In the genomic region with DNA sequence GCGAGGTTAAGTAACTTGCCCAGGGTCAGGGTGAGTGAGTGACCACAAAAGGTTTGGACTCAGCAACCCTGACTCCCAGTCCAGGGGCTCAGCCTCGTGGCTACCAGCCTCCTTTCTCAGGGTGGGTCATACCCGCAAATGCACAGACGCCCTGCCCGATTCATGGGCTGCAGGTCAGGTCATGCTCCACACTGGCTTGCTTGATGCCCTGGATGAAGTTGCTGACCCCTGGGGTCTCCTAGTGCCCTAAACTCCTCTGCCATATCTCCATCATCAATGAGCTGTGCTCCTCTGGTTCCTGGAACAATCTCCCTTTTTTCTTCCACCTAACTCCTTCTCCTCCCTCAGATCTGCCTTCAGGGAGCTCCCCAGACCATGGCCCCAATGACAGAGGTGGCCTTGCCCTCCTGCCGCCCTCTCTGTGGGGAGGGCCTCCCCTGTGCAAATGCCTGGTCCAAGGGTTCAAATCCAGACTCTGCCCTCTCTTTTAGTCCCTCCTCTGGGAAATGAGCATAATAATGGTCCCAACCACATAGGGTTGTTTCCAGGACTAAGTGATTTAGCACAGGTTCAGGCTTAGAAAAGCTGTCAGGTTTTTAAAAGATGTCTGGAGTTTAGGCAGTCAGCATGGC, we compare ENCODE assay signal across 13 cellular contexts.
DNase-seq lines count a peak whose midpoint lies in the region; ATAC-seq and TF ChIP-seq lines count a peak whose summit lies in the region.
"Had no signal": no experiment of that assay in that cellular context is flagged by ENCODE, and none has a peak within 500 bp of the region (broad histone marks: within the 10 kb centered on the region; RNA-seq: fewer than 3 reads in every experiment).

No MANE protein-coding gene starts in this region.

- ATAC-seq in upper lobe of right lung, result no peak
- no peak for ATAC-seq in HG02678 (IDR thresholded peaks at IDR 0.05; ENCODE audit: unreplicated experiment)

- H3K9me3 Mint-ChIP-seq in activated naive CD4-positive, alpha-beta T cell treated with anti-CD3 and anti-CD28 coated beads, Interleukin-2, amount 50 U/mL, for 24 hours, result no peaks in the 10 kb centered on the region
- peaks cover 4% of the 10 kb centered on the region for H3K9me3 Mint-ChIP-seq in activated naive CD4-positive, alpha-beta T cell treated with anti-CD3 and anti-CD28 coated beads for 36 hours

- no peak overlapping the region for H3K4me3 Mint-ChIP-seq in activated naive CD4-positive, alpha-beta T cell treated with anti-CD3 and anti-CD28 coated beads, Interleukin-2, amount 50 U/mL, for 24 hours
- no peak overlapping the region for H3K4me3 Mint-ChIP-seq in activated naive CD4-positive, alpha-beta T cell treated with anti-CD3 and anti-CD28 coated beads for 36 hours

- no peaks in the 10 kb centered on the region for H3K36me3 Mint-ChIP-seq in activated naive CD4-positive, alpha-beta T cell treated with anti-CD3 and anti-CD28 coated beads, Interleukin-2, amount 50 U/mL, for 24 hours
- no peaks in the 10 kb centered on the region for H3K36me3 Mint-ChIP-seq in activated naive CD4-positive, alpha-beta T cell treated with anti-CD3 and anti-CD28 coated beads for 36 hours (ENCODE audit: low read depth)

- H3K36me3 ChIP-seq in NT2/D1 (ENCODE audit: insufficient read depth, insufficient read length, low read length) (no peaks in the 10 kb centered on the region), upper lobe of right lung (no peaks in the 10 kb centered on the region)
- H3K36me3 ChIP-seq: right lobe of liver, tibial nerve had no signal

- CTCF ChIA-PET in activated naive CD4-positive, alpha-beta T cell treated with anti-CD3 and anti-CD28 coated beads for 36 hours (lab: Charles Lee), result interaction anchor here (0.8 to 21.7 kb wide), 4 partner anchors 13 to 300 kb away, joined by 3 to 366 read pairs (median 4); no protein-coding TSS in a partner anchor

- no peak for TF ChIP-seq CTCF in upper lobe of right lung (IDR thresholded peaks at IDR 0.05)

- H3K27me3 Mint-ChIP-seq in activated naive CD4-positive, alpha-beta T cell treated with anti-CD3 and anti-CD28 coated beads, Interleukin-2, amount 50 U/mL, for 24 hours, result peaks cover 1% of the 10 kb centered on the region
- H3K27me3 Mint-ChIP-seq in activated naive CD4-positive, alpha-beta T cell treated with anti-CD3 and anti-CD28 coated beads for 36 hours (ENCODE audit: low read depth), result no peaks in the 10 kb centered on the region

- no peak for DNase-seq in activated naive CD4-positive, alpha-beta T cell treated with anti-CD3 and anti-CD28 coated beads for 36 hours
- DNase-seq in NT2/D1 (ENCODE audit: low read depth, low spot score), result no peak
- DNase-seq in islet precursor cell, result peak; percentile 37
- peak; percentile 45 for DNase-seq in upper lobe of right lung
- DNase-seq in NCI-H2081 (lab: John Stamatoyannopoulos, UW), result no peak
- no peak for DNase-seq in GOT3 (lab: John Stamatoyannopoulos, UW)
- DNase-seq: erythroblast, NCI-H2171, T-helper 1 cell had no signal

- peak overlapping the region; percentile 8 for H3K9ac ChIP-seq in NT2/D1 (ENCODE audit: insufficient read length, low read depth)

- peak overlapping the region; percentile 66 for H3K27ac Mint-ChIP-seq in activated naive CD4-positive, alpha-beta T cell treated with anti-CD3 and anti-CD28 coated beads, Interleukin-2, amount 50 U/mL, for 24 hours
- no peak overlapping the region for H3K27ac Mint-ChIP-seq in activated naive CD4-positive, alpha-beta T cell treated with anti-CD3 and anti-CD28 coated beads for 36 hours

- peaks cover 29% of the 10 kb centered on the region; the same call in 1 of the 2 replicates for H3K9me3 ChIP-seq in NT2/D1 (ENCODE audit: insufficient read depth, low read length)
- no peaks in the 10 kb centered on the region for H3K9me3 ChIP-seq in upper lobe of right lung
- H3K9me3 ChIP-seq: right lobe of liver had no signal

- no peak overlapping the region for H3K27ac ChIP-seq in upper lobe of right lung
- H3K27ac ChIP-seq: right lobe of liver had no signal

- peaks cover 25% of the 10 kb centered on the region for H3K4me1 Mint-ChIP-seq in activated naive CD4-positive, alpha-beta T cell treated with anti-CD3 and anti-CD28 coated beads, Interleukin-2, amount 50 U/mL, for 24 hours
- peaks cover 15% of the 10 kb centered on the region for H3K4me1 Mint-ChIP-seq in activated naive CD4-positive, alpha-beta T cell treated with anti-CD3 and anti-CD28 coated beads for 36 hours (ENCODE audit: low read depth)

- H3K4me3 ChIP-seq in NT2/D1 (ENCODE audit: insufficient read length, low read depth), result no peak overlapping the region
- H3K4me3 ChIP-seq in upper lobe of right lung, result no peak overlapping the region
- H3K4me3 ChIP-seq: right lobe of liver, tibial nerve had no signal

- intact Hi-C loops in activated naive CD4-positive, alpha-beta T cell treated with anti-CD3 and anti-CD28 coated beads for 36 hours (cut with micrococcal nuclease), result loop anchor here (10.0 kb wide), 1 partner anchor 476 kb away; no protein-coding TSS in a partner anchor
- intact Hi-C loops in upper lobe of right lung (cut with DNase I), result loop anchor here (5.0 kb wide), 1 partner anchor 268 kb away; no protein-coding TSS in a partner anchor

- H3K27me3 ChIP-seq in NT2/D1 (ENCODE audit: insufficient read depth, insufficient read length) (no peaks in the 10 kb centered on the region), upper lobe of right lung (peaks cover 4% of the 10 kb centered on the region)
- H3K27me3 ChIP-seq: right lobe of liver, tibial nerve had no signal

- peaks cover 9% of the 10 kb centered on the region for H3K4me1 ChIP-seq in NT2/D1 (ENCODE audit: insufficient read depth, insufficient read length)
- H3K4me1 ChIP-seq in upper lobe of right lung, result peaks cover 28% of the 10 kb centered on the region

Comparison
In these comparisons a context has a peak if more than half of its experiments do, and no peak if none do; other contexts are left out.
1. DNase-seq: peak in islet precursor cell (single experiment) and upper lobe of right lung (single experiment); none in activated naive CD4-positive, alpha-beta T cell treated with anti-CD3 and anti-CD28 coated beads for 36 hours (single experiment), NT2/D1 (single experiment), NCI-H2081 (0 of 2) and GOT3 (single experiment).